6 cellular contexts compared by ENCODE assay signal in the genomic region with DNA sequence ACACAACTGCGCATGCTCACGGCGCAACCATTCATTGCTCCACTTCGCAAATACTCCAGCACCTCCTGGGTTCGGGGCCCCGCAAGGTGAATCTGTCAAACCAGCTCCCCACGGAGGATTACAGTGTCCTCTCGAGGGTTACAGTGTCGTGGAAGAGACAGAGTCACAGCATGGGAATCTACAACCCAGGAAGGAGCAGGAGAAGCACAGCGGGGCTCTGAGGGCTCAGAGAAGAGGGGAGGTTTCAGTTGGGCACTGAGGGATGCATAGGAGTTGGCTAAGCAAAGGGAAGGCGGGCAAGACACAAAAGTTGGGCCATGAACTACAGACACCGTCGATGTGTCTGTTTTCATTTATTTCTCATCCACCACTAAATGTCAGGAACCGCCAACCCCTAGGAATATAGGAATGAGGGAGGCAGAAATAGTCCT. TPM values are rescaled to one million over a fixed set of nuclear protein-coding genes. Genes with fewer than 3 reads are reported as not detected.
DNase-seq lines count a peak whose midpoint lies in the region; ATAC-seq and TF ChIP-seq lines count a peak whose summit lies in the region.

No MANE protein-coding gene starts in this region.

- WGBS in spleen, 5 donors: 29 to 31% (median 29%) methylated on average over 14 of the region's 14 CpGs

- intact Hi-C loops in spleen (cut with DNase I; ENCODE audit: low total_unique reads): no loop called here

- H3K4me1 ChIP-seq in spleen: peaks cover 12 to 42% (median 25%) of the 10 kb centered on the region in 6 donors

- peak in 1 of 3 donors; percentile 13 for TF ChIP-seq POLR2A in spleen (IDR thresholded peaks at IDR 0.05)

- TF ChIP-seq CTCF in choroid plexus epithelial cell (conservative IDR thresholded peaks at IDR 0.05; ENCODE audit: low read depth, low read length): no peak
- TF ChIP-seq CTCF in spleen (IDR thresholded peaks at IDR 0.05 in 8 of 11, conservative IDR thresholded peaks at IDR 0.05 in 3 of 11): no peak

- H3K4me3 ChIP-seq in choroid plexus epithelial cell (ENCODE audit: low read depth, low read length) (peak overlapping the region; percentile 93), spleen (peak overlapping the region; percentile 73 to 96 (median 92))

- DNase-seq in stimulated activated CD4-positive, alpha-beta T cell treated with anti-CD3 and anti-CD28 coated beads, Interleukin-12 subunit alpha, Interleukin-12 subunit beta, amount 100 ng/mL, for 4 hours: peak; percentile 70
- DNase-seq in stimulated activated CD4-positive, alpha-beta T cell treated with anti-CD3 and anti-CD28 coated beads, Interleukin-4, amount 100 ng/mL, for 4 hours: no peak
- DNase-seq in choroid plexus epithelial cell (ENCODE audit: low read depth) (no peak), spleen (no peak), AG08395 (ENCODE audit: low spot score) (no peak)

- H3K9me3 ChIP-seq in spleen: no peaks in the 10 kb centered on the region

- peak overlapping the region; percentile 76 to 96 (median 94) for H3K27ac ChIP-seq in spleen

- H3K27me3 ChIP-seq in spleen (replicated peaks in 1 of 7): no peaks in the 10 kb centered on the region

- peaks cover 0 to 29% (median 14%) of the 10 kb centered on the region in 6 donors for H3K36me3 ChIP-seq in spleen

- no peak for ATAC-seq in GM21737 (IDR thresholded peaks at IDR 0.05; ENCODE audit: unreplicated experiment)

RNA-seq across cellular contexts. Expression of gene GTF2F1, which starts 1.0 kb away (rescaled TPM):
- 10 to 100 TPM; 35.1 to 51.4 (median 42.3) TPM for total RNA-seq in spleen
- polyA plus RNA-seq in spleen: 10 to 100 TPM; 28.3 to 43.7 (median 35.2) TPM

RNA-seq across cellular contexts. Expression of gene PSPN, which starts 18.3 kb away (rescaled TPM):
- 1 to 10 TPM; 1.3 to 2.2 (median 1.9) TPM for total RNA-seq in spleen
- polyA plus RNA-seq in spleen: 1 to 10 TPM in 1 of 3 donors, under 1 TPM in 2; 0.43 to 1.2 (median 0.53) TPM

RNA-seq across cellular contexts. Expression of gene ALKBH7, which starts 21.4 kb away (rescaled TPM):
- total RNA-seq in spleen: 10 to 100 TPM; 35.5 to 50.6 (median 42.5) TPM
- polyA plus RNA-seq in spleen: 10 to 100 TPM; 64.6 to 80.3 (median 68.3) TPM

RNA-seq across cellular contexts. Expression of gene KHSRP, which starts 30.6 kb away (rescaled TPM):
- total RNA-seq in spleen: 100 to 1,000 TPM in 6 of 7 donors, 10 to 100 TPM in 1; 89.4 to 174 (median 155) TPM
- polyA plus RNA-seq in spleen: 100 to 1,000 TPM in 1 of 3 donors, 10 to 100 TPM in 2; 35.8 to 139 (median 55.3) TPM

RNA-seq across cellular contexts. Expression of gene CLPP, which starts 32.7 kb away (rescaled TPM):
- total RNA-seq in spleen: 10 to 100 TPM; 45.3 to 68.6 (median 53.7) TPM
- polyA plus RNA-seq in spleen: 10 to 100 TPM; 43.6 to 66.4 (median 55.9) TPM
